Comparison of ENCODE assay signal across 9 cellular contexts in genomic region chr6:89432875-89433636, GRCh38. TPM values are rescaled to one million over a fixed set of nuclear protein-coding genes. Genes with fewer than 3 reads are reported as not detected.
DNase-seq lines count a peak whose midpoint lies in the region; ATAC-seq and TF ChIP-seq lines count a peak whose summit lies in the region.
"Had no signal": no experiment of that assay in that cellular context is flagged by ENCODE, and none has a peak within 500 bp of the region (broad histone marks: within the 10 kb centered on the region; RNA-seq: fewer than 3 reads in every experiment).

TSS of gene ANKRD6 (plus strand) at chr6:89433152. CDS start at chr6:89566977, 133,825 bp downstream.

- H3K27me3 Mint-ChIP-seq in CD8-positive, alpha-beta T cell (ENCODE audit: low read depth), result no peaks in the 10 kb centered on the region
- H3K27me3 Mint-ChIP-seq in activated T-cell treated with anti-CD3 and anti-CD28 coated beads, Interleukin-2, amount 50 U/mL, for 72 hours (ENCODE audit: low read depth), result peaks cover 11% of the 10 kb centered on the region
- peaks cover 11 to 18% of the 10 kb centered on the region in 2 donors for H3K27me3 Mint-ChIP-seq in natural killer cell treated with Interleukin-12 subunit alpha and Interleukin-12 subunit beta and Interleukin-15 and Interleukin-18, amount 100 ng/mL, for 72 hours

- H3K9me3 ChIP-seq in CD8-positive, alpha-beta T cell (ENCODE audit: low read length), result no peaks in the 10 kb centered on the region

- no peak within 1 kb of the TSS for H3K27ac ChIP-seq in CD8-positive, alpha-beta T cell (ENCODE audit: low read depth, low read length)
- H3K27ac ChIP-seq: epithelial cell of prostate had no signal

- peak within 1 kb of the TSS; percentile 42 for H3K4me3 ChIP-seq in CD8-positive, alpha-beta T cell (ENCODE audit: low read depth, low read length)
- peak within 1 kb of the TSS; percentile 38 for H3K4me3 ChIP-seq in fibroblast of mammary gland (ENCODE audit: control insufficient read depth, low read depth, low read length)

- DNase-seq in CD8-positive, alpha-beta T cell, result peak; percentile 69 to 92 (median 80)
- DNase-seq in OCI-M1 (lab: John Stamatoyannopoulos, UW) (peak; percentile 85), fibroblast of mammary gland (ENCODE audit: low read depth) (peak; percentile 15)
- peak; percentile 86 to 93 for DNase-seq in activated T-cell treated with anti-CD3 and anti-CD28 coated beads, Interleukin-2, amount 50 U/mL, for 72 hours
- peak; percentile 87 for DNase-seq in natural killer cell treated with Interleukin-12 subunit alpha and Interleukin-12 subunit beta and Interleukin-15 and Interleukin-18, amount 100 ng/mL, for 72 hours (ENCODE audit: low spot score)
- DNase-seq in stimulated activated naive CD8-positive, alpha-beta T cell treated with anti-CD3 and anti-CD28 coated beads, Interleukin-15, Interleukin-2, amounts not matched to agents 100 U/mL and 50 U/mL, for 24 hours, result peak; percentile 91

- peaks cover 7% of the 10 kb centered on the region for H3K4me1 ChIP-seq in CD8-positive, alpha-beta T cell (ENCODE audit: insufficient read depth, low read length)

- H3K4me1 Mint-ChIP-seq in CD8-positive, alpha-beta T cell (ENCODE audit: low read depth), result peaks cover 25% of the 10 kb centered on the region
- H3K4me1 Mint-ChIP-seq in activated T-cell treated with anti-CD3 and anti-CD28 coated beads, Interleukin-2, amount 50 U/mL, for 72 hours (ENCODE audit: low read depth), result peaks cover 24% of the 10 kb centered on the region
- peaks cover 5 to 9% of the 10 kb centered on the region in 2 donors for H3K4me1 Mint-ChIP-seq in natural killer cell treated with Interleukin-12 subunit alpha and Interleukin-12 subunit beta and Interleukin-15 and Interleukin-18, amount 100 ng/mL, for 72 hours (ENCODE audit: low read depth in 2 of 2)

- peak; percentile 96 for ATAC-seq in CD8-positive, alpha-beta T cell
- ATAC-seq in GM19438 (IDR thresholded peaks at IDR 0.05; ENCODE audit: low read depth, unreplicated experiment) (peak; percentile 79), HG03521 (IDR thresholded peaks at IDR 0.05; ENCODE audit: unreplicated experiment) (peak; percentile 88)
- ATAC-seq in activated T-cell treated with anti-CD3 and anti-CD28 coated beads, Interleukin-2, amount 50 U/mL, for 72 hours (replicated peaks in 1 of 2), result peak; percentile 97 to 98
- peak; percentile 98 for ATAC-seq in natural killer cell treated with Interleukin-12 subunit alpha and Interleukin-12 subunit beta and Interleukin-15 and Interleukin-18, amount 100 ng/mL, for 72 hours
- ATAC-seq in stimulated activated naive CD8-positive, alpha-beta T cell treated with anti-CD3 and anti-CD28 coated beads, Interleukin-15, Interleukin-2, amounts not matched to agents 100 U/mL and 50 U/mL, for 24 hours, result peak; percentile 98

- H3K36me3 Mint-ChIP-seq in CD8-positive, alpha-beta T cell, result peaks cover 4% of the 10 kb centered on the region
- no peaks in the 10 kb centered on the region for H3K36me3 Mint-ChIP-seq in activated T-cell treated with anti-CD3 and anti-CD28 coated beads, Interleukin-2, amount 50 U/mL, for 72 hours (ENCODE audit: insufficient read depth in 2 of 2)
- H3K36me3 Mint-ChIP-seq in natural killer cell treated with Interleukin-12 subunit alpha and Interleukin-12 subunit beta and Interleukin-15 and Interleukin-18, amount 100 ng/mL, for 72 hours, result no peaks in the 10 kb centered on the region

- no peaks in the 10 kb centered on the region for H3K36me3 ChIP-seq in CD8-positive, alpha-beta T cell (ENCODE audit: insufficient read depth, low read length)

- no peaks in the 10 kb centered on the region for H3K9me3 Mint-ChIP-seq in CD8-positive, alpha-beta T cell
- no peaks in the 10 kb centered on the region for H3K9me3 Mint-ChIP-seq in activated T-cell treated with anti-CD3 and anti-CD28 coated beads, Interleukin-2, amount 50 U/mL, for 72 hours
- no peaks in the 10 kb centered on the region for H3K9me3 Mint-ChIP-seq in natural killer cell treated with Interleukin-12 subunit alpha and Interleukin-12 subunit beta and Interleukin-15 and Interleukin-18, amount 100 ng/mL, for 72 hours

- peak; percentile 78 for TF ChIP-seq CTCF in CD8-positive, alpha-beta T cell (IDR thresholded peaks at IDR 0.05)
- peak; percentile 43 for TF ChIP-seq CTCF in fibroblast of mammary gland (conservative IDR thresholded peaks at IDR 0.05; ENCODE audit: control insufficient read depth, insufficient read depth, low read depth, low read length)

- H3K27me3 ChIP-seq in CD8-positive, alpha-beta T cell (ENCODE audit: insufficient read depth, low read length), result no peaks in the 10 kb centered on the region

- CTCF ChIA-PET in CD8-positive, alpha-beta T cell (lab: Charles Lee), result interaction anchor here (0.7 to 5.3 kb wide), 27 partner anchors 7 to 1104 kb away, joined by 3 to 76 read pairs (median 4); partner anchors contain the start of gene LYRM2

- intact Hi-C loops in CD8-positive, alpha-beta T cell (cut with DNase I, micrococcal nuclease), result loop anchor here (1.0 to 10.0 kb wide), 7 partner anchors 22 to 1152 kb away; partner anchors contain the start of gene MAP3K7 (in 1 of the 2)

- H3K27ac Mint-ChIP-seq in CD8-positive, alpha-beta T cell, result peak within 1 kb of the TSS; percentile 82
- H3K27ac Mint-ChIP-seq in activated T-cell treated with anti-CD3 and anti-CD28 coated beads, Interleukin-2, amount 50 U/mL, for 72 hours, result no peak within 1 kb of the TSS
- no peak within 1 kb of the TSS for H3K27ac Mint-ChIP-seq in natural killer cell treated with Interleukin-12 subunit alpha and Interleukin-12 subunit beta and Interleukin-15 and Interleukin-18, amount 100 ng/mL, for 72 hours

- POLR2A ChIA-PET in CD8-positive, alpha-beta T cell (lab: Charles Lee), result interaction anchor here (0.7 to 0.9 kb wide), 2 partner anchors 204 to 354 kb away, joined by 3 to 5 read pairs; no protein-coding TSS in a partner anchor

- H3K4me3 Mint-ChIP-seq in CD8-positive, alpha-beta T cell, result peak within 1 kb of the TSS; percentile 89
- peak within 1 kb of the TSS; percentile 79 to 83 for H3K4me3 Mint-ChIP-seq in activated T-cell treated with anti-CD3 and anti-CD28 coated beads, Interleukin-2, amount 50 U/mL, for 72 hours
- peak within 1 kb of the TSS; percentile 67 for H3K4me3 Mint-ChIP-seq in natural killer cell treated with Interleukin-12 subunit alpha and Interleukin-12 subunit beta and Interleukin-15 and Interleukin-18, amount 100 ng/mL, for 72 hours

RNA-seq across cellular contexts. Expression of gene ANKRD6, which starts in this region (rescaled TPM):
- 1 to 10 TPM; 4.3 to 5.9 TPM for total RNA-seq in CD8-positive, alpha-beta T cell
- 1 to 10 TPM; 4.2 to 5.5 TPM for total RNA-seq in activated T-cell treated with anti-CD3 and anti-CD28 coated beads, Interleukin-2, amount 50 U/mL, for 72 hours
- total RNA-seq in natural killer cell treated with Interleukin-12 subunit alpha and Interleukin-12 subunit beta and Interleukin-15 and Interleukin-18, amount 100 ng/mL, for 72 hours, result 1 to 10 TPM; 1.6 to 3.2 TPM

Comparison
In these comparisons a context has a peak if more than half of its experiments do, and no peak if none do; other contexts are left out.
1. DNase-seq: peak in every context shown above with its lines; median percentile 91 in stimulated activated naive CD8-positive, alpha-beta T cell treated with anti-CD3 and anti-CD28 coated beads, Interleukin-15, Interleukin-2, amounts not matched to agents 100 U/mL and 50 U/mL, for 24 hours; 90 in activated T-cell treated with anti-CD3 and anti-CD28 coated beads, Interleukin-2, amount 50 U/mL, for 72 hours; 87 in natural killer cell treated with Interleukin-12 subunit alpha and Interleukin-12 subunit beta and Interleukin-15 and Interleukin-18, amount 100 ng/mL, for 72 hours; 85 in OCI-M1; 80 in CD8-positive, alpha-beta T cell; 15 in fibroblast of mammary gland.